18 cellular contexts compared by ENCODE assay signal in genomic region chr13:86000546-86000945, GRCh38.
"Had no signal": no experiment of that assay in that cellular context is flagged by ENCODE, and none has a peak within 500 bp of the region (broad histone marks: within the 10 kb centered on the region; RNA-seq: fewer than 3 reads in every experiment).

No MANE protein-coding gene starts in this region.

- DNase-seq: effector CD8-positive, alpha-beta T cell; gastrocnemius medialis; heart right ventricle; hypothalamus; islet precursor cell; mucosa of descending colon; naive thymus-derived CD8-positive, alpha-beta T cell; psoas muscle; retina; right lobe of liver; stimulated activated CD4-positive, alpha-beta T cell treated with anti-CD3 and anti-CD28 coated beads, Interleukin-4, amount 100 ng/mL, for 24 hours; tibial artery; upper lobe of left lung; uterus had no signal

- H3K27ac ChIP-seq: gastrocnemius medialis, heart right ventricle, neutrophil, psoas muscle, right lobe of liver, tibial artery, upper lobe of left lung, uterus had no signal

- ATAC-seq: esophagus mucosa; gastrocnemius medialis; heart right ventricle; left lobe of liver; mucosa of descending colon; naive thymus-derived CD8-positive, alpha-beta T cell; psoas muscle; right lobe of liver; stimulated activated memory B cell treated with anti-CD40 and anti-IgM and Interleukin-4, amounts not matched to agents 10 μg/mL and 1 μg/mL and 100 μg/mL, for 72 hours had no signal
